Comparison of ENCODE assay signal across 8 cellular contexts in genomic region chrX:13083755-13084326, GRCh38. TPM values are rescaled to one million over a fixed set of nuclear protein-coding genes. Genes with fewer than 3 reads are reported as not detected.
"Had no signal": no experiment of that assay in that cellular context is flagged by ENCODE, and none has a peak within 500 bp of the region (broad histone marks: within the 10 kb centered on the region; RNA-seq: fewer than 3 reads in every experiment).

No MANE protein-coding gene starts in this region.

RNA-seq across cellular contexts. Expression of gene FAM9C, which starts 39.4 kb away (rescaled TPM):
- total RNA-seq: aorta, bronchial epithelial cell, esophagus squamous epithelium, lower lobe of right lung, osteocyte, pulmonary artery endothelial cell, sciatic nerve, SK-MEL-5 had no signal
- polyA plus RNA-seq: aorta had no signal
